8 cellular contexts compared by ENCODE assay signal in the genomic region with DNA sequence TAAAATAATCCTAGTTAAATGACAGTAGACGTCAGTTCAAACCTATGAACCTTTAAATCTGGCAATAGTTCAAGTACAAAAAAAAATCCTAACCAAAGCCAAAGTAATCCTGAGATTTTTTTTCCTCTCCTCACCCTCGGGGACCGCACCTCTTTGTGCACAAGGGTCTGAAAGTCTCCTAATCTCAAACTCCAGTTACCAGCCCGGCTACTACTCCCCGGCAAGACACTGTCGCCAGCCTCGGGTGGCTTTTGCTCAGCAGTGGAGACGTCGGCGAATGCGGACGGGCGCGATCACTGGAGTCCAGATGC. TPM values are rescaled to one million over a fixed set of nuclear protein-coding genes. Genes with fewer than 3 reads are reported as not detected.
DNase-seq lines count a peak whose midpoint lies in the region; ATAC-seq and TF ChIP-seq lines count a peak whose summit lies in the region.

No MANE protein-coding gene starts in this region.

- H3K4me3 Mint-ChIP-seq in naive thymus-derived CD8-positive, alpha-beta T cell, result peak overlapping the region; percentile 87 to 98 (median 94)

- no peaks in the 10 kb centered on the region for H3K9me2 ChIP-seq in MM.1S (replicated peaks; ENCODE audit: insufficient read depth, low read length)

- H3K9ac ChIP-seq in MM.1S (ENCODE audit: low read length), result peak overlapping the region; percentile 92
- H3K9ac ChIP-seq in colonic mucosa (ENCODE audit: low read depth in 2 of 2, low read length in 2 of 2), result peak overlapping the region; percentile 98 to 99

- H3K4me1 ChIP-seq in MM.1S (ENCODE audit: low read length) (peaks cover 17% of the 10 kb centered on the region), colonic mucosa (no peaks in the 10 kb centered on the region)

- H3F3A ChIP-seq in MM.1S (ENCODE audit: insufficient read depth, low read length), result peaks cover 38% of the 10 kb centered on the region

- TF ChIP-seq CTCF in MM.1S (IDR thresholded peaks at IDR 0.05; ENCODE audit: low read length) (no peak), colonic mucosa (IDR thresholded peaks at IDR 0.05) (no peak)

- H4K20me1 ChIP-seq in MM.1S (ENCODE audit: insufficient read depth, low read length), result no peaks in the 10 kb centered on the region

- ATAC-seq in GM19395 (IDR thresholded peaks at IDR 0.05; ENCODE audit: unreplicated experiment), result peak; percentile 4
- ATAC-seq in naive thymus-derived CD8-positive, alpha-beta T cell, result peak; percentile 1 to 2

- no peak for DNase-seq in MM.1S
- DNase-seq in colonic mucosa, result no peak
- no peak for DNase-seq in naive thymus-derived CD8-positive, alpha-beta T cell
- DNase-seq in NCI-H226, result no peak
- no peak for DNase-seq in GOT3 (lab: John Stamatoyannopoulos, UW)
- DNase-seq in GM03348 (ENCODE audit: low spot score), result no peak
- DNase-seq in GM19240 (ENCODE audit: insufficient read length, low spot score), result no peak

- H3K27me3 ChIP-seq in MM.1S (replicated peaks; ENCODE audit: insufficient read depth, low read length) (no peaks in the 10 kb centered on the region), colonic mucosa (no peaks in the 10 kb centered on the region)

- H3K4me3 ChIP-seq in MM.1S (ENCODE audit: low read length) (peak overlapping the region; percentile 95), colonic mucosa (peak overlapping the region; percentile 55)

- H3K4me1 Mint-ChIP-seq in naive thymus-derived CD8-positive, alpha-beta T cell, result peaks cover 5 to 49% (median 39%) of the 10 kb centered on the region in 4 donors

- POLR2A ChIA-PET in naive thymus-derived CD8-positive, alpha-beta T cell (lab: Charles Lee), result interaction anchor here (0.6 to 3.7 kb wide), 5 partner anchors 9 to 624 kb away, joined by 3 to 40 read pairs (median 4); a partner anchor contains a TSS

- H2AFZ ChIP-seq in MM.1S (ENCODE audit: low read length), result peak overlapping the region; percentile 80

- H3K27me3 Mint-ChIP-seq in naive thymus-derived CD8-positive, alpha-beta T cell, result no peaks in the 10 kb centered on the region

- intact Hi-C loops in colonic mucosa (cut with DNase I), result loop anchor here (5.0 kb wide), 1 partner anchor 122 kb away; a partner anchor contains a TSS

- H3K4me2 ChIP-seq in MM.1S (ENCODE audit: low read depth, low read length), result peak overlapping the region; percentile 71

- H3K9me3 ChIP-seq in MM.1S (replicated peaks; ENCODE audit: insufficient read depth, low read length) (no peaks in the 10 kb centered on the region), colonic mucosa (no peaks in the 10 kb centered on the region)

- H3K9me3 Mint-ChIP-seq in naive thymus-derived CD8-positive, alpha-beta T cell, result no peaks in the 10 kb centered on the region

- H3K79me2 ChIP-seq in MM.1S (ENCODE audit: low read length), result peaks cover 69% of the 10 kb centered on the region

- H3K27ac ChIP-seq in MM.1S (ENCODE audit: low read length), result peak overlapping the region; percentile 96
- peak overlapping the region; percentile 86 for H3K27ac ChIP-seq in colonic mucosa

- H3K36me3 Mint-ChIP-seq in naive thymus-derived CD8-positive, alpha-beta T cell, result peaks cover 5 to 19% (median 10%) of the 10 kb centered on the region in 3 donors

- H3K36me3 ChIP-seq in MM.1S (replicated peaks; ENCODE audit: insufficient read depth, low read length), result no peaks in the 10 kb centered on the region; the same call in 1 of the 2 replicates
- H3K36me3 ChIP-seq in colonic mucosa, result no peaks in the 10 kb centered on the region

- H3K27ac Mint-ChIP-seq in naive thymus-derived CD8-positive, alpha-beta T cell, result peak overlapping the region; percentile 92 to 99 (median 98)

RNA-seq across cellular contexts. Expression of a gene that starts 0.4 kb away (rescaled TPM):
- total RNA-seq in colonic mucosa, result 100 to 1,000 TPM; 158 to 188 TPM
- total RNA-seq in naive thymus-derived CD8-positive, alpha-beta T cell, result 100 to 1,000 TPM; 130 to 145 TPM
- 100 to 1,000 TPM; 101 to 131 (median 112) TPM for polyA plus RNA-seq in naive thymus-derived CD8-positive, alpha-beta T cell

RNA-seq across cellular contexts. Expression of a gene that starts 10.0 kb away (rescaled TPM):
- total RNA-seq in colonic mucosa, result 1 to 10 TPM; 3.5 to 4.6 TPM
- total RNA-seq in naive thymus-derived CD8-positive, alpha-beta T cell, result 1 to 10 TPM; 4.1 to 6.0 TPM
- 1 to 10 TPM; 1.6 to 2.9 (median 1.7) TPM for polyA plus RNA-seq in naive thymus-derived CD8-positive, alpha-beta T cell
